In the genomic region with DNA sequence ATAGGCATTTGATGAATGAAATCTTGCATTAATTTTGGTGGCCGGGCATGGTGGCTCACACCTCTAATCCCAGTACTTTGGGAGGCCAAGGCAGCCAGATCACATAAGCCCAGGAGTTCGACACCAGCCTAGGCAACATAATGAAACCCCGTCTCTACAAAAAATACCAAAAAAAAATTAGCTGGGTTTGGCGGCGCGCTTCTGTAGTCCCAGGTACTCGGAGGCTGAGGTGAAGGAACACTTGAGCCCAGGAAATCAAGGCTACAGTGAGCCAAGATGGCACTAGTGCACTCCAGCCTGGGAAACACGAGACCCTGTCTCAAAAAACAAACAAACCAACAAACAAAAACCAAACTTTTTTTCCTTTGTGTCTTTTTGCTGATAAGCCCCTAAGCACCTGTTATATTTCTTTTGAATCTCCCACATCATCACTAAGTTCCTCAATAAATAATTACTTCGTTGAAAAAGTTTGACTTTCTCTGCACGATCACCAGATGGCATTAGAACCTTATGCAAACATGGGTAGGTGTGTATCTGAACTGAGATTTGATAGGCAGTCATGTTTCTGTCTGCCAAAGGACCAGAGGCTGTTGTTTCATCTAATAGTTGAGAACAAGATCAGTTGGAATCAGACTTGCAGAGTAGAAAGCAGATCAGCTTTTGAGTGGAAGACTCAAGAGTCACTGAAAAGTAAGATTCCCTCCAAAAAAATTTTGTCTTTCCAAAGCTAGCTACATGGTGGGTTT, we compare ENCODE assay signal across 12 cellular contexts. TPM values are rescaled to one million over a fixed set of nuclear protein-coding genes. Genes with fewer than 3 reads are reported as not detected.
DNase-seq lines count a peak whose midpoint lies in the region; ATAC-seq and TF ChIP-seq lines count a peak whose summit lies in the region.
"Had no signal": no experiment of that assay in that cellular context is flagged by ENCODE, and none has a peak within 500 bp of the region (broad histone marks: within the 10 kb centered on the region; RNA-seq: fewer than 3 reads in every experiment).

No MANE protein-coding gene starts in this region.

- H3K27me3 Mint-ChIP-seq in IgD-negative memory B cell, result no peaks in the 10 kb centered on the region
- H3K27me3 Mint-ChIP-seq in activated CD8-positive, alpha-beta T cell treated with anti-CD3 and anti-CD28 coated beads for 36 hours, result no peaks in the 10 kb centered on the region

- ATAC-seq in activated CD8-positive, alpha-beta T cell treated with anti-CD3 and anti-CD28 coated beads for 36 hours, result peak; percentile 40
- ATAC-seq in right lobe of liver, result peak; percentile 48 to 79 (median 78)
- no peak for ATAC-seq in HG02938 (IDR thresholded peaks at IDR 0.05; ENCODE audit: unreplicated experiment)
- ATAC-seq: Right ventricle myocardium inferior had no signal

- no peak for TF ChIP-seq CTCF in activated CD8-positive, alpha-beta T cell treated with anti-CD3 and anti-CD28 coated beads for 36 hours (IDR thresholded peaks at IDR 0.05)
- peak; percentile 21 to 40 (median 34) for TF ChIP-seq CTCF in right lobe of liver (IDR thresholded peaks at IDR 0.05)
- TF ChIP-seq CTCF in spleen (IDR thresholded peaks at IDR 0.05 in 8 of 11, conservative IDR thresholded peaks at IDR 0.05 in 3 of 11), result peak in 1 of 11 experiments; percentile 7

- peak; percentile 21 for DNase-seq in EH (ENCODE audit: low read depth)
- DNase-seq in activated CD8-positive, alpha-beta T cell treated with anti-CD3 and anti-CD28 coated beads for 36 hours, result no peak
- DNase-seq in right lobe of liver, result no peak
- no peak for DNase-seq in amygdala (lab: John Stamatoyannopoulos, UW)
- DNase-seq in spleen, result no peak
- no peak for DNase-seq in GDM1 (lab: John Stamatoyannopoulos, UW)
- DNase-seq: effector memory CD4-positive, alpha-beta T cell; lower lobe of right lung; trophoblast cell had no signal

- H3K36me3 Mint-ChIP-seq in IgD-negative memory B cell, result peaks cover 8% of the 10 kb centered on the region
- peaks cover 44% of the 10 kb centered on the region for H3K36me3 Mint-ChIP-seq in activated CD8-positive, alpha-beta T cell treated with anti-CD3 and anti-CD28 coated beads for 36 hours (ENCODE audit: low read depth)

- CTCF ChIA-PET in activated CD8-positive, alpha-beta T cell treated with anti-CD3 and anti-CD28 coated beads for 36 hours (lab: Charles Lee), result interaction anchor here (1.2 to 1.4 kb wide), 5 partner anchors 12 to 103 kb away, joined by 3 to 7 read pairs (median 5); no protein-coding TSS in a partner anchor

- peak overlapping the region in 1 of 4 donors; percentile 18 for H3K4me3 Mint-ChIP-seq in IgD-negative memory B cell
- no peak overlapping the region for H3K4me3 Mint-ChIP-seq in activated CD8-positive, alpha-beta T cell treated with anti-CD3 and anti-CD28 coated beads for 36 hours

- POLR2A ChIA-PET in activated CD8-positive, alpha-beta T cell treated with anti-CD3 and anti-CD28 coated beads for 36 hours (lab: Charles Lee), result interaction anchor here (0.7 to 30.1 kb wide), 4 partner anchors 7 to 273 kb away, joined by 3 to 384 read pairs (median 194); partner anchors contain the start of genes MATR3 and UBE2D2

- H3K27ac ChIP-seq in right lobe of liver, result no peak overlapping the region
- H3K27ac ChIP-seq in spleen, result no peak overlapping the region
- H3K27ac ChIP-seq: lower lobe of right lung had no signal

- H3K36me3 ChIP-seq in right lobe of liver (peaks cover 0 to 9% (median 4%) of the 10 kb centered on the region in 4 donors), spleen (peaks cover 0 to 38% (median 18%) of the 10 kb centered on the region in 6 donors)

- no peaks in the 10 kb centered on the region for H3K27me3 ChIP-seq in right lobe of liver
- no peaks in the 10 kb centered on the region for H3K27me3 ChIP-seq in spleen (replicated peaks in 1 of 7)

- WGBS in right lobe of liver (ENCODE audit: insufficient coverage, low coverage, low lambda C conversion rate, missing lambda C conversion rate), result 64% methylated on average over 10 of the region's 10 CpGs
- 70 to 75% (median 72%) methylated on average over 10 of the region's 10 CpGs for WGBS in spleen, 5 donors

- H3K9me3 Mint-ChIP-seq in IgD-negative memory B cell, result no peaks in the 10 kb centered on the region
- H3K9me3 Mint-ChIP-seq in activated CD8-positive, alpha-beta T cell treated with anti-CD3 and anti-CD28 coated beads for 36 hours, result no peaks in the 10 kb centered on the region

- intact Hi-C loops in activated CD8-positive, alpha-beta T cell treated with anti-CD3 and anti-CD28 coated beads for 36 hours (cut with micrococcal nuclease), result loop anchor here (10.0 kb wide), 1 partner anchor 307 kb away; no protein-coding TSS in a partner anchor
- intact Hi-C loops in right lobe of liver (cut with DNase I), result no loop called here
- intact Hi-C loops in spleen (cut with DNase I; ENCODE audit: low total_unique reads), result no loop called here

- H3K4me1 ChIP-seq in right lobe of liver (no peaks in the 10 kb centered on the region), spleen (peaks cover 0 to 5% (median 4%) of the 10 kb centered on the region in 6 donors)
- H3K4me1 ChIP-seq: lower lobe of right lung had no signal

- no peak for TF ChIP-seq POLR2A in right lobe of liver (IDR thresholded peaks at IDR 0.05)
- TF ChIP-seq POLR2A in spleen (IDR thresholded peaks at IDR 0.05), result no peak

- peak overlapping the region; percentile 6 to 87 (median 62) for H3K27ac Mint-ChIP-seq in IgD-negative memory B cell
- peak overlapping the region; percentile 46 for H3K27ac Mint-ChIP-seq in activated CD8-positive, alpha-beta T cell treated with anti-CD3 and anti-CD28 coated beads for 36 hours

- H3K9me3 ChIP-seq in right lobe of liver (no peaks in the 10 kb centered on the region), spleen (peaks cover 0 to 5% (median 0%) of the 10 kb centered on the region in 8 donors)
- H3K9me3 ChIP-seq: lower lobe of right lung had no signal

- no peak overlapping the region for H3K4me3 ChIP-seq in right lobe of liver
- H3K4me3 ChIP-seq in spleen, result no peak overlapping the region
- H3K4me3 ChIP-seq: lower lobe of right lung had no signal

- H3K4me1 Mint-ChIP-seq in IgD-negative memory B cell, result peaks cover 0 to 5% (median 3%) of the 10 kb centered on the region in 3 donors
- peaks cover 10% of the 10 kb centered on the region for H3K4me1 Mint-ChIP-seq in activated CD8-positive, alpha-beta T cell treated with anti-CD3 and anti-CD28 coated beads for 36 hours (ENCODE audit: low read depth)

RNA-seq across cellular contexts. Expression of gene MATR3, which starts 5.5 kb away (rescaled TPM):
- polyA plus RNA-seq in IgD-negative memory B cell, result 346 TPM
- total RNA-seq in activated CD8-positive, alpha-beta T cell treated with anti-CD3 and anti-CD28 coated beads for 36 hours, result 100 to 1,000 TPM; 181 to 209 TPM
- 10 to 100 TPM; 43.5 to 73.8 (median 65.3) TPM for total RNA-seq in right lobe of liver
- total RNA-seq in spleen, result 100 to 1,000 TPM; 170 to 251 (median 219) TPM
- 100 to 1,000 TPM; 114 to 147 (median 143) TPM for polyA plus RNA-seq in spleen

RNA-seq across cellular contexts. Expression of gene PAIP2, which starts 53.6 kb away (rescaled TPM):
- 240 TPM for polyA plus RNA-seq in IgD-negative memory B cell
- 100 to 1,000 TPM; 110 to 113 TPM for total RNA-seq in activated CD8-positive, alpha-beta T cell treated with anti-CD3 and anti-CD28 coated beads for 36 hours
- total RNA-seq in right lobe of liver, result 10 to 100 TPM; 34.5 to 55.8 (median 41.4) TPM
- total RNA-seq in spleen, result 100 to 1,000 TPM in 2 of 7 donors, 10 to 100 TPM in 5; 73.2 to 117 (median 86.4) TPM
- polyA plus RNA-seq in spleen, result 100 to 1,000 TPM in 2 of 3 donors, 10 to 100 TPM in 1; 90.6 to 119 (median 117) TPM
